ENCODE assay signal across 1 cellular context in the genomic region with DNA sequence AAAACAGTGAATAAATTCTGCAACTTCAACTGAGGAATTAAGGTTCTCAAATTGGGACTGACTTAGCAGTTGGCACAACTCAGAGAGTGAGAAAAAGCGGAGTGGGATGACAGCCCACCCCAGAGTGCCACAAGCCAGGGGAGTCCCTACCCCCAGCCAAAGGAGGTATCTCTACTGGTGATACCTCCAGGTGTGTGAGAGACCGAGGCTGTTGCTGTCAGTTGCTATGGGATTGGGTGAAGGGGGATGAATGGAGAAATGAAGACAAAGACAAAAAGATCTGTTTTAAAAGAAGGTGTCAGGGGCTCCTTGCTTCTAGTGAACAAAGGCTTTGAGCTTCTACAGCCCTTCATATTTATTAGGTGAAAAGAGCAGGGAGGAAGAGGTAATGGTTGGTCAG.
TF ChIP-seq lines count a peak whose summit lies in the region.

No MANE protein-coding gene starts in this region.

TF ChIP-seq in A549, 52 proteins besides CTCF, POLR2A, EP300 and RAD21:
- TF ChIP-seq, protein P1, sequence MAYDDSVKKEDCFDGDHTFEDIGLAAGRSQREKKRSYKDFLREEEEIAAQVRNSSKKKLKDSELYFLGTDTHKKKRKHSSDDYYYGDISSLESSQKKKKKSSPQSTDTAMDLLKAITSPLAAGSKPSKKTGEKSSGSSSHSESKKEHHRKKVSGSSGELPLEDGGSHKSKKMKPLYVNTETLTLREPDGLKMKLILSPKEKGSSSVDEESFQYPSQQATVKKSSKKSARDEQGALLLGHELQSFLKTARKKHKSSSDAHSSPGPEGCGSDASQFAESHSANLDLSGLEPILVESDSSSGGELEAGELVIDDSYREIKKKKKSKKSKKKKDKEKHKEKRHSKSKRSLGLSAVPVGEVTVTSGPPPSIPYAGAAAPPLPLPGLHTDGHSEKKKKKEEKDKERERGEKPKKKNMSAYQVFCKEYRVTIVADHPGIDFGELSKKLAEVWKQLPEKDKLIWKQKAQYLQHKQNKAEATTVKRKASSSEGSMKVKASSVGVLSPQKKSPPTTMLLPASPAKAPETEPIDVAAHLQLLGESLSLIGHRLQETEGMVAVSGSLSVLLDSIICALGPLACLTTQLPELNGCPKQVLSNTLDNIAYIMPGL (CRISPR knock-in tag; IDR thresholded peaks at IDR 0.05; ENCODE audit: borderline replicate concordance) = no peak
- no peak for TF ChIP-seq JUNB (IDR thresholded peaks at IDR 0.05)
- TF ChIP-seq EHF (CRISPR knock-in tag; IDR thresholded peaks at IDR 0.05) = no peak
